17 cellular contexts compared by ENCODE assay signal in the genomic region with DNA sequence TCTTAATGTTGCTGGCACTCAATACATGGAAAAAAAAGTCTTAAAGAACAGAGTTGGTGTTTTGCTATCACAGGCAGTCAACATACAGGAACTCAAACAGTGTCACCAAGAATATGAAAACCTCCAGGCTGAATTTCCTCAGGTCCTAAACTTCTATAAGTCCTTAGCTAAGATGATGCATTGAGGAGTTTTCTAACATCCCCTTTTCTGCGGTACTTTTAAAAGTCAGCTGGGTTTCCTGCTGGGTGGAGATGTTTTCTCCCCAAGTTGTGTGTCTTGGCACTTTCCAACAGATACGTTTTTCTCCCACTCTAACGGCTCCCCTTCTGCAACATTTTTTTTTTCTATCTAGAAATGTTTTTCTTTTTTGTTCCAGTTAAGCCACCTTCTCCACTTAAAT.
DNase-seq lines count a peak whose midpoint lies in the region; ATAC-seq, FAIRE-seq and TF ChIP-seq lines count a peak whose summit lies in the region.
"Had no signal": no experiment of that assay in that cellular context is flagged by ENCODE, and none has a peak within 500 bp of the region (broad histone marks: within the 10 kb centered on the region; RNA-seq: fewer than 3 reads in every experiment).

No MANE protein-coding gene starts in this region.

- intact Hi-C loops in IMR-90 (cut with micrococcal nuclease), result no loop called here
- intact Hi-C loops in CD4-positive, alpha-beta T cell (cut with DNase I, micrococcal nuclease), result no loop called here

- H3K4ac ChIP-seq in IMR-90 (ENCODE audit: low read depth, low read length), result peak overlapping the region; percentile 72; the same call in 1 of the 2 replicates

- TF ChIP-seq CTCF in IMR-90 (conservative IDR thresholded peaks at IDR 0.05; ENCODE audit: low read depth, low read length) (no peak), chondrocyte (IDR thresholded peaks at IDR 0.05) (no peak), osteocyte (IDR thresholded peaks at IDR 0.05) (no peak), D721Med (IDR thresholded peaks at IDR 0.05; ENCODE audit: insufficient read depth, missing control alignments) (no peak)
- no peak for TF ChIP-seq CTCF in CD4-positive, alpha-beta T cell (IDR thresholded peaks at IDR 0.05)

- no peaks in the 10 kb centered on the region for H3K27me3 ChIP-seq in IMR-90 (ENCODE audit: control insufficient read depth, insufficient read depth, low read length)
- no peaks in the 10 kb centered on the region for H3K27me3 ChIP-seq in CD4-positive, alpha-beta T cell (ENCODE audit: control insufficient read depth, insufficient read depth, low read length)
- H3K27me3 ChIP-seq: BE2C had no signal

- H2BK120ac ChIP-seq in IMR-90 (ENCODE audit: low read depth, low read length), result peak overlapping the region; percentile 84

- peak overlapping the region; percentile 76; the same call in 1 of the 3 replicates for H2BK15ac ChIP-seq in IMR-90 (ENCODE audit: low read depth, low read length)

- H3K9me3 Mint-ChIP-seq in chondrocyte (ENCODE audit: low read depth), result no peaks in the 10 kb centered on the region
- peaks cover 3% of the 10 kb centered on the region for H3K9me3 Mint-ChIP-seq in osteocyte (ENCODE audit: unreplicated experiment)
- peaks cover 2% of the 10 kb centered on the region for H3K9me3 Mint-ChIP-seq in CD4-positive, alpha-beta T cell
- H3K9me3 Mint-ChIP-seq: IgD-negative memory B cell had no signal

- H3K27ac ChIP-seq in IMR-90 (ENCODE audit: insufficient read depth, low read length), result no peak overlapping the region
- no peak overlapping the region for H3K27ac ChIP-seq in CD4-positive, alpha-beta T cell (ENCODE audit: low read depth, low read length)

- no peaks in the 10 kb centered on the region; a peak in 1 of 4 replicates for H3K79me1 ChIP-seq in IMR-90 (ENCODE audit: low read depth in 1 of 2, low read length in 2 of 2)

- no TSS peak for BruUV-seq in IMR-90 (replicated peaks; lab: Mats Ljungman, UMichigan)

- CTCF ChIA-PET in IMR-90 (lab: Yijun Ruan, JAX), result interaction anchor here (0.7 kb wide), 2 partner anchors 25 to 407 kb away, joined by 3 to 4 read pairs; no protein-coding TSS in a partner anchor
- CTCF ChIA-PET in CD4-positive, alpha-beta T cell (lab: Charles Lee), result no interaction called here

- H2AK5ac ChIP-seq in IMR-90 (ENCODE audit: low read depth, low read length), result peak overlapping the region; percentile 67; the same call in 1 of the 2 replicates

- peak overlapping the region; percentile 88; the same call in 1 of the 2 replicates for H3K18ac ChIP-seq in IMR-90 (ENCODE audit: low read depth, low read length)

- H3K4me1 Mint-ChIP-seq in chondrocyte (ENCODE audit: low read depth) (peaks cover 35% of the 10 kb centered on the region), osteocyte (ENCODE audit: unreplicated experiment) (peaks cover 23% of the 10 kb centered on the region)
- H3K4me1 Mint-ChIP-seq in CD4-positive, alpha-beta T cell (ENCODE audit: low read depth), result no peaks in the 10 kb centered on the region
- H3K4me1 Mint-ChIP-seq: CD8-positive, alpha-beta memory T cell; IgD-negative memory B cell had no signal

- H3K4me3 Mint-ChIP-seq in chondrocyte (ENCODE audit: unreplicated experiment), result peak overlapping the region; percentile 47
- no peak overlapping the region for H3K4me3 Mint-ChIP-seq in osteocyte (ENCODE audit: unreplicated experiment)
- H3K4me3 Mint-ChIP-seq in CD4-positive, alpha-beta T cell, result no peak overlapping the region
- H3K4me3 Mint-ChIP-seq: CD8-positive, alpha-beta memory T cell; IgD-negative memory B cell had no signal

- dilution Hi-C loops in IMR-90 (cut with HindIII; ENCODE audit: low sequenced_read_pairs, unreplicated experiment), result no loop called here

- no peak for FAIRE-seq in D721Med (lab: Jason Lieb, UNC)
- FAIRE-seq: H1, RCC 7860 had no signal

- H3K56ac ChIP-seq in IMR-90 (ENCODE audit: extremely low read depth, insufficient read depth, low read length), result peak overlapping the region; percentile 30; the same call in 1 of the 2 replicates

- no peak overlapping the region for H2AK9ac ChIP-seq in IMR-90 (replicated peaks; ENCODE audit: low read depth, low read length, poor library complexity)

- H3K9me1 ChIP-seq in IMR-90 (ENCODE audit: insufficient read depth, low read length), result peaks cover 5% of the 10 kb centered on the region; the same call in 1 of the 2 replicates

- H3K9ac ChIP-seq in IMR-90 (ENCODE audit: low read depth, low read length), result no peak overlapping the region

- H2BK20ac ChIP-seq in IMR-90 (ENCODE audit: low read depth, low read length), result peak overlapping the region; percentile 91

- H3K4me3 ChIP-seq in IMR-90 (ENCODE audit: insufficient read depth, low read depth, low read length), result no peak overlapping the region

- no peak overlapping the region for H2AFZ ChIP-seq in IMR-90 (replicated peaks; ENCODE audit: low read length, poor library complexity)

- no peak for DNase-seq in IMR-90
- peak; percentile 14 for DNase-seq in MV-4-11 (lab: John Stamatoyannopoulos, UW)
- DNase-seq in chondrocyte (ENCODE audit: low spot score), result no peak
- no peak for DNase-seq in osteocyte (ENCODE audit: extremely low spot score, unreplicated experiment)
- no peak for DNase-seq in CD4-positive, alpha-beta T cell
- no peak for DNase-seq in D721Med (ENCODE audit: insufficient read length, low spot score)
- DNase-seq in occipital lobe (lab: John Stamatoyannopoulos, UW), result no peak
- DNase-seq: BE2C; CD8-positive, alpha-beta memory T cell; NCI-H1105 treated with DMSO at 0.1 percent for 48 hours; NCI-H187; SHP77 treated with DMSO at 0.1 percent for 48 hours; SW 1271 had no signal

- peaks cover 5% of the 10 kb centered on the region; the same call in 1 of the 2 replicates for H3K4me1 ChIP-seq in IMR-90 (ENCODE audit: control insufficient read depth, insufficient read depth, low read length)
- H3K4me1 ChIP-seq: BE2C had no signal

- peak overlapping the region; percentile 46; the same call in 1 of the 2 replicates for H3K14ac ChIP-seq in IMR-90 (replicated peaks; ENCODE audit: low read depth, low read length)

- peak overlapping the region; percentile 56; the same call in 1 of the 2 replicates for H4K91ac ChIP-seq in IMR-90 (ENCODE audit: insufficient read depth, low read depth, low read length)

- H3K36me3 ChIP-seq in IMR-90 (ENCODE audit: control insufficient read depth, insufficient read depth, low read length), result no peaks in the 10 kb centered on the region
- H3K36me3 ChIP-seq: BE2C had no signal

- peak overlapping the region in 1 of 2 experiments; percentile 52; a peak in 1 of 4 replicates for H4K8ac ChIP-seq in IMR-90 (ENCODE audit: low read depth in 2 of 2, low read length in 2 of 2)

- 65% methylated on average over 2 of the region's 3 CpGs; no CpG with 5 or more reads in 1 of the 2 experiments for WGBS in IMR-90 (ENCODE audit: extremely low coverage in 2 of 2, insufficient read length in 1 of 2), 2 experiments

- H3K4me2 ChIP-seq in IMR-90 (ENCODE audit: low read depth, low read length), result no peak overlapping the region

- TF ChIP-seq RAD21 in IMR-90 (IDR thresholded peaks at IDR 0.05; ENCODE audit: low read length), result no peak

- TF ChIP-seq POLR2A in IMR-90 (IDR thresholded peaks at IDR 0.05; ENCODE audit: low read depth, low read length), result no peak

- in situ Hi-C loops in IMR-90 (cut with MboI; ENCODE audit: low sequenced_read_pairs), result no loop called here

- POLR2A ChIA-PET in IMR-90 (lab: Charles Lee; ENCODE audit: unreplicated experiment), result no interaction called here
- POLR2A ChIA-PET in CD4-positive, alpha-beta T cell (lab: Charles Lee), result no interaction called here

- peak overlapping the region; percentile 8 for H2BK5ac ChIP-seq in IMR-90 (ENCODE audit: low read depth, low read length, poor library complexity, severe bottlenecking)

- H3K23ac ChIP-seq in IMR-90 (ENCODE audit: low read depth, low read length), result no peak overlapping the region; the same call in 1 of the 2 replicates

- no peaks in the 10 kb centered on the region for H3K9me3 ChIP-seq in IMR-90 (ENCODE audit: control insufficient read depth, insufficient read depth, low read length)
- H3K9me3 ChIP-seq in CD4-positive, alpha-beta T cell (ENCODE audit: control insufficient read depth, low read length), result no peaks in the 10 kb centered on the region
- H3K9me3 ChIP-seq: BE2C had no signal

- H4K20me1 ChIP-seq in IMR-90 (ENCODE audit: insufficient read depth, low read length), result no peaks in the 10 kb centered on the region

- ATAC-seq in IMR-90 (ENCODE audit: low read depth), result no peak
- ATAC-seq in GM18868 (IDR thresholded peaks at IDR 0.05; ENCODE audit: unreplicated experiment), result no peak
- ATAC-seq in CD4-positive, alpha-beta T cell (ENCODE audit: poor library complexity), result no peak

- H3K27ac Mint-ChIP-seq in chondrocyte (ENCODE audit: unreplicated experiment) (peak overlapping the region; percentile 75), osteocyte (ENCODE audit: unreplicated experiment) (peak overlapping the region; percentile 76)
- no peak overlapping the region for H3K27ac Mint-ChIP-seq in CD4-positive, alpha-beta T cell
- H3K27ac Mint-ChIP-seq: CD8-positive, alpha-beta memory T cell; IgD-negative memory B cell had no signal

- H4K5ac ChIP-seq in IMR-90 (ENCODE audit: low read depth, low read length), result peak overlapping the region; percentile 4; the same call in 1 of the 2 replicates

- H3K27me3 Mint-ChIP-seq in chondrocyte (ENCODE audit: low read depth) (no peaks in the 10 kb centered on the region), osteocyte (ENCODE audit: unreplicated experiment) (no peaks in the 10 kb centered on the region)
- H3K27me3 Mint-ChIP-seq in CD4-positive, alpha-beta T cell, result no peaks in the 10 kb centered on the region
- H3K27me3 Mint-ChIP-seq: CD8-positive, alpha-beta memory T cell; IgD-negative memory B cell had no signal

- H3K36me3 Mint-ChIP-seq in chondrocyte (ENCODE audit: low read depth) (peaks cover 7% of the 10 kb centered on the region), osteocyte (ENCODE audit: unreplicated experiment) (peaks cover 23% of the 10 kb centered on the region)
- H3K36me3 Mint-ChIP-seq in CD4-positive, alpha-beta T cell (ENCODE audit: low read depth), result no peaks in the 10 kb centered on the region
- H3K36me3 Mint-ChIP-seq: CD8-positive, alpha-beta memory T cell; IgD-negative memory B cell had no signal

TF ChIP-seq in IMR-90, 13 proteins besides CTCF, POLR2A, EP300 and RAD21 (continues in another document):
- TF ChIP-seq, protein P1, sequence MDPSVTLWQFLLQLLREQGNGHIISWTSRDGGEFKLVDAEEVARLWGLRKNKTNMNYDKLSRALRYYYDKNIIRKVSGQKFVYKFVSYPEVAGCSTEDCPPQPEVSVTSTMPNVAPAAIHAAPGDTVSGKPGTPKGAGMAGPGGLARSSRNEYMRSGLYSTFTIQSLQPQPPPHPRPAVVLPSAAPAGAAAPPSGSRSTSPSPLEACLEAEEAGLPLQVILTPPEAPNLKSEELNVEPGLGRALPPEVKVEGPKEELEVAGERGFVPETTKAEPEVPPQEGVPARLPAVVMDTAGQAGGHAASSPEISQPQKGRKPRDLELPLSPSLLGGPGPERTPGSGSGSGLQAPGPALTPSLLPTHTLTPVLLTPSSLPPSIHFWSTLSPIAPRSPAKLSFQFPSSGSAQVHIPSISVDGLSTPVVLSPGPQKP (IDR thresholded peaks at IDR 0.05; ENCODE audit: borderline replicate concordance, low read depth, low read length), result no peak
- TF ChIP-seq RFX5 (IDR thresholded peaks at IDR 0.05; ENCODE audit: low read depth, low read length), result no peak
- TF ChIP-seq MAFK (IDR thresholded peaks at IDR 0.05; ENCODE audit: low read depth, low read length), result no peak
- TF ChIP-seq CEBPB (IDR thresholded peaks at IDR 0.05; ENCODE audit: low read depth, low read length), result no peak
